9 cellular contexts compared by ENCODE assay signal in the genomic region with DNA sequence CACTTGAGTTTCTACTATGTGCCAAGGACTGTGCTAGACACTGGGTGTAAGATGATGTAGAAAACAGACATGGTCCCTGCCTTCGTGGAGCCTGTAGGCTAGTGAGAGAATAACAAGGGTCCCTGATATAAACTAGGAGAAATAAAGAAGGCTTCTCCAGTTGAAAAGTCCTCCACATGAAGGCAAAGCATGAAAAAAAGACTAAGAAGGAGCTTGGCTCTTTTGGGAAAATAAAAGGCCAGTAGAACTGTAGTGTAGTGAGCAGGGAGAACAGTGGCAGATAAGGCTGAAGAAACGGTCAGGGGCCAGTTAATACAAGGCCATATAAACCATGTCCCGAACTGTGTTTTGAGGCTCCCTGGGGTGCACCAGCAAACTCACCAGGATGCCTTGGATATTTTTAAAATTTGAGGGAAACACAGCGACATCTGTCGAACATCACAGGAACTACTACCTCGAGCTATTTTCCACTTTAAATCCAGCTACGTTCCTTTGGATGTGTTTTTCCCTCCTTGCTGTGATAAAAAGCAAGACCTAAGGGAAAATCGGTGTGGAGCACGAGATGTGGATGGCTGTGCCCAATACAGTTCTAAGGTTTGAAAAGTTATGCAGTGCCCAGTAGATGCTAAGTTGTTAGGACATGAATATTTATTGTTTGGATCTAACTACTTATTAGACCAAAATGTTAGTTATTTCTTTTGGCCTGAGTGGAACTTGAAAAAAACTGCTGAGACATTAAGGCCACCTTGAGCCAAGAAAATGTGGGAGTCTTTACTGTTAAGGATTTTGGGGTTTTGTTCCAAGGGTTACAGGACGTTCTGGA. TPM values are rescaled to one million over a fixed set of nuclear protein-coding genes. Genes with fewer than 3 reads are reported as not detected.
DNase-seq lines count a peak whose midpoint lies in the region; ATAC-seq, FAIRE-seq and TF ChIP-seq lines count a peak whose summit lies in the region.
"Had no signal": no experiment of that assay in that cellular context is flagged by ENCODE, and none has a peak within 500 bp of the region (broad histone marks: within the 10 kb centered on the region; RNA-seq: fewer than 3 reads in every experiment).

No MANE protein-coding gene starts in this region.

- no peak overlapping the region for H3K4me3 ChIP-seq in bronchial epithelial cell (ENCODE audit: low read depth, low read length)

- no peaks in the 10 kb centered on the region for H3K9me3 Mint-ChIP-seq in T-cell

- TF ChIP-seq CTCF in bronchial epithelial cell (IDR thresholded peaks at IDR 0.05; ENCODE audit: insufficient read depth, low read length, severe bottlenecking) = peak; percentile 73

- no peaks in the 10 kb centered on the region for H3K36me3 Mint-ChIP-seq in T-cell

- peak in 3 of 4 experiments; percentile 34 to 58 (median 49) for ATAC-seq in T-cell (replicated peaks in 1 of 4)

- no peaks in the 10 kb centered on the region for H3K27me3 ChIP-seq in bronchial epithelial cell (ENCODE audit: control insufficient read depth, insufficient read depth, low read length)

- no peak for FAIRE-seq in bronchial epithelial cell (lab: Jason Lieb, UNC)
- peak; percentile 86 for FAIRE-seq in islet of Langerhans (lab: Jason Lieb, UNC)
- FAIRE-seq: colon had no signal

- H3K27me3 Mint-ChIP-seq in T-cell = no peaks in the 10 kb centered on the region

- POLR2A ChIA-PET in T-cell (lab: Charles Lee) = interaction anchor here in 1 of 2 donors (0.6 kb wide), 1 partner anchor 682 kb away, joined by 3 read pairs; no protein-coding TSS in a partner anchor

- no peaks in the 10 kb centered on the region for H3K36me3 ChIP-seq in bronchial epithelial cell (ENCODE audit: control insufficient read depth, insufficient read depth, low read length)

- DNase-seq in NCI-H2081 (lab: John Stamatoyannopoulos, UW) (peak; percentile 40 to 62), NCI-H2081 treated with DMSO at 0.1 percent for 48 hours (lab: John Stamatoyannopoulos, UW) (no peak), MV-4-11 (lab: John Stamatoyannopoulos, UW) (peak; percentile 30), T-cell (peak in 20 of 34 experiments; percentile 3 to 38 (median 13)), bronchial epithelial cell (ENCODE audit: low read depth) (peak; percentile 55), mesenteric fat pad (ENCODE audit: low spot score) (no peak)
- DNase-seq in stimulated activated CD4-positive, alpha-beta T cell treated with anti-CD3 and anti-CD28 coated beads, Interleukin-12 subunit alpha, Interleukin-12 subunit beta, amount 100 ng/mL, for 48 hours (ENCODE audit: low read depth in 2 of 3, low spot score in 1 of 3) = peak in 2 of 3 donors; percentile 8 to 38

- H3K4me1 Mint-ChIP-seq in T-cell = peaks cover 6 to 8% (median 7%) of the 10 kb centered on the region in 3 donors

- H3K27ac Mint-ChIP-seq in T-cell = no peak overlapping the region

- no peak overlapping the region for H3K4me3 Mint-ChIP-seq in T-cell

- CTCF ChIA-PET in T-cell (lab: Charles Lee) = interaction anchor here (0.7 to 2.3 kb wide), 15 partner anchors 8 to 391 kb away, joined by 3 to 24 read pairs (median 4); partner anchors contain the start of genes CFL2 (in 1 of the 2) and FAM177A1 (in 1 of the 2)

RNA-seq across cellular contexts. Expression of gene CFL2, which starts 8.5 kb away (rescaled TPM):
- total RNA-seq in T-cell (10 to 100 TPM; 10.7 to 27.3 (median 13.9) TPM), bronchial epithelial cell (8.2 and 17.9 TPM in 2 replicates), mesenteric fat pad (78.8 TPM)

Comparison
In these comparisons a context has a peak if more than half of its experiments do, and no peak if none do; other contexts are left out.
1. DNase-seq: peak in NCI-H2081 (2 of 2), MV-4-11 (single experiment), T-cell (20 of 34), bronchial epithelial cell (single experiment) and stimulated activated CD4-positive, alpha-beta T cell treated with anti-CD3 and anti-CD28 coated beads, Interleukin-12 subunit alpha, Interleukin-12 subunit beta, amount 100 ng/mL, for 48 hours (2 of 3); none in NCI-H2081 treated with DMSO at 0.1 percent for 48 hours (single experiment) and mesenteric fat pad (single experiment).